Comparison of ENCODE assay signal across 11 cellular contexts in genomic region chr10:48697821-48698764, GRCh38. TPM values are rescaled to one million over a fixed set of nuclear protein-coding genes. Genes with fewer than 3 reads are reported as not detected.
"Had no signal": no experiment of that assay in that cellular context is flagged by ENCODE, and none has a peak within 500 bp of the region (broad histone marks: within the 10 kb centered on the region; RNA-seq: fewer than 3 reads in every experiment).

No MANE protein-coding gene starts in this region.

- H3K9me3 Mint-ChIP-seq: activated naive CD8-positive, alpha-beta T cell treated with anti-CD3 and anti-CD28 coated beads, Interleukin-2, amount 10 ng/mL, durations not matched to agents 7 days and 5 days; neural crest cell had no signal

- DNase-seq: activated CD4-positive, alpha-beta T cell treated with anti-CD3 and anti-CD28 coated beads, Interleukin-2, amount 50 U/mL, for 48 hours; activated CD4-positive, CD25-positive, alpha-beta regulatory T cell treated with anti-CD3 and anti-CD28 coated beads, Interleukin-2, amount 50 U/mL, for 72 hours; activated naive CD8-positive, alpha-beta T cell treated with anti-CD3 and anti-CD28 coated beads, Interleukin-2, amount 10 ng/mL, durations not matched to agents 7 days and 5 days; activated T-cell treated with anti-CD3 and anti-CD28 coated beads, Interleukin-2, amount 50 U/mL, for 48 hours; left lung; mesendoderm; retina; small intestine had no signal

- H2AFZ ChIP-seq: parathyroid adenoma had no signal

- H3K79me2 ChIP-seq: parathyroid adenoma had no signal

- H3K4me3 ChIP-seq: left lung, tibial nerve had no signal

- H3K4me1 Mint-ChIP-seq: neural crest cell had no signal

- H3K27ac ChIP-seq: left lung, parathyroid adenoma, tibial nerve had no signal

- H3K4me1 ChIP-seq: parathyroid adenoma, tibial nerve had no signal

- H3K27ac Mint-ChIP-seq: activated naive CD8-positive, alpha-beta T cell treated with anti-CD3 and anti-CD28 coated beads, Interleukin-2, amount 10 ng/mL, durations not matched to agents 7 days and 5 days had no signal

- H3K36me3 Mint-ChIP-seq: activated naive CD8-positive, alpha-beta T cell treated with anti-CD3 and anti-CD28 coated beads, Interleukin-2, amount 10 ng/mL, durations not matched to agents 7 days and 5 days had no signal

- H3K9ac ChIP-seq: parathyroid adenoma had no signal

- H3K4me3 Mint-ChIP-seq: activated naive CD8-positive, alpha-beta T cell treated with anti-CD3 and anti-CD28 coated beads, Interleukin-2, amount 10 ng/mL, durations not matched to agents 7 days and 5 days; neural crest cell had no signal

- H3K27me3 ChIP-seq: left lung, tibial nerve had no signal

RNA-seq across cellular contexts. Expression of gene WDFY4, which starts 13.4 kb away (rescaled TPM):
- total RNA-seq: neural crest cell had no signal
